26 cellular contexts compared by ENCODE assay signal in the genomic region with DNA sequence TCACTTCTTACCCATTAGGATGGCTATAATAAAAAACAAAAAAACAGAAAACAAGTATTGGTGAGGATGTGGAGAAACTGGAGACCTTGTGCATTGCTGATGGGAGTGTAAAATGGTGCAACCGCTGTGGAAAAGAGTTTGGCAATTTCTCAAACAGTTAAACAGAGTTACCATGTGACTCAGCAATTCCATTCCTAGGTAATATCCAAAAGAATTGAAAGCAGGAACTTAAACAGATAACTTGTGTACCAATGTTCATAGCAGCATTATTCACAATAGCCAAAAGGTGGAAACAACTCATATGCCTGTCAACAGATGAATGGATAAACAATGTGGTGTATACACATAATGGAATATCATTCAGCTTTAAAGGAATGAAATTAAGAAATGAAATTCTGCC. TPM values are rescaled to one million over a fixed set of nuclear protein-coding genes. Genes with fewer than 3 reads are reported as not detected.
DNase-seq lines count a peak whose midpoint lies in the region; ATAC-seq and TF ChIP-seq lines count a peak whose summit lies in the region.
"Had no signal": no experiment of that assay in that cellular context is flagged by ENCODE, and none has a peak within 500 bp of the region (broad histone marks: within the 10 kb centered on the region; RNA-seq: fewer than 3 reads in every experiment).

No MANE protein-coding gene starts in this region.

- no peak overlapping the region for H3K4me3 Mint-ChIP-seq in activated CD4-positive, alpha-beta T cell treated with anti-CD3 and anti-CD28 coated beads, Interleukin-2, amount 10 ng/mL, durations not matched to agents 7 days and 5 days
- H3K4me3 Mint-ChIP-seq in T-helper 17 cell: no peak overlapping the region
- H3K4me3 Mint-ChIP-seq in chondrocyte (ENCODE audit: unreplicated experiment): no peak overlapping the region
- H3K4me3 Mint-ChIP-seq: activated CD8-positive, alpha-beta T cell treated with anti-CD3 and anti-CD28 coated beads for 36 hours; activated T-cell treated with anti-CD3 and anti-CD28 coated beads, Interleukin-2, amount 50 U/mL, for 24 hours; H9; IgD-negative memory B cell; naive B cell; stimulated activated naive CD8-positive, alpha-beta T cell treated with anti-CD3 and anti-CD28 coated beads, Interleukin-15, Interleukin-2, amounts not matched to agents 100 ng/mL and 50 ng/mL, for 24 hours had no signal

- H3K9me3 ChIP-seq in T-helper 17 cell (ENCODE audit: control insufficient read depth, low read length, poor library complexity, severe bottlenecking) (no peaks in the 10 kb centered on the region), neutrophil (no peaks in the 10 kb centered on the region), esophagus muscularis mucosa (no peaks in the 10 kb centered on the region)
- H3K9me3 ChIP-seq: colonic mucosa, lower lobe of right lung had no signal

- no peak for TF ChIP-seq EP300 in esophagus muscularis mucosa (IDR thresholded peaks at IDR 0.05)

- peak overlapping the region; percentile 63 for H3K27ac Mint-ChIP-seq in activated CD4-positive, alpha-beta T cell treated with anti-CD3 and anti-CD28 coated beads, Interleukin-2, amount 10 ng/mL, durations not matched to agents 7 days and 5 days
- H3K27ac Mint-ChIP-seq in T-helper 17 cell: peak overlapping the region; percentile 16
- no peak overlapping the region for H3K27ac Mint-ChIP-seq in chondrocyte (ENCODE audit: unreplicated experiment)
- H3K27ac Mint-ChIP-seq: activated CD8-positive, alpha-beta T cell treated with anti-CD3 and anti-CD28 coated beads for 36 hours; H9; IgD-negative memory B cell; stimulated activated naive CD8-positive, alpha-beta T cell treated with anti-CD3 and anti-CD28 coated beads, Interleukin-15, Interleukin-2, amounts not matched to agents 100 ng/mL and 50 ng/mL, for 24 hours had no signal

- H3K27me3 Mint-ChIP-seq in activated CD4-positive, alpha-beta T cell treated with anti-CD3 and anti-CD28 coated beads, Interleukin-2, amount 10 ng/mL, durations not matched to agents 7 days and 5 days: no peaks in the 10 kb centered on the region
- no peaks in the 10 kb centered on the region for H3K27me3 Mint-ChIP-seq in T-helper 17 cell
- no peaks in the 10 kb centered on the region for H3K27me3 Mint-ChIP-seq in chondrocyte (ENCODE audit: low read depth)
- H3K27me3 Mint-ChIP-seq: activated CD8-positive, alpha-beta T cell treated with anti-CD3 and anti-CD28 coated beads for 36 hours; activated T-cell treated with anti-CD3 and anti-CD28 coated beads, Interleukin-2, amount 50 U/mL, for 24 hours; IgD-negative memory B cell; naive B cell; stimulated activated naive CD8-positive, alpha-beta T cell treated with anti-CD3 and anti-CD28 coated beads, Interleukin-15, Interleukin-2, amounts not matched to agents 100 ng/mL and 50 ng/mL, for 24 hours had no signal

- H3K4me1 ChIP-seq in neutrophil (ENCODE audit: control insufficient read depth in 1 of 2, insufficient read depth in 1 of 2, low read depth in 1 of 2, low read length in 1 of 2) (peaks cover 6 to 7% of the 10 kb centered on the region in 2 experiments), esophagus muscularis mucosa (no peaks in the 10 kb centered on the region)
- H3K4me1 ChIP-seq: colonic mucosa, lower lobe of right lung had no signal

- TF ChIP-seq CTCF in fibroblast of mammary gland (conservative IDR thresholded peaks at IDR 0.05; ENCODE audit: control insufficient read depth, insufficient read depth, low read depth, low read length) (no peak), neutrophil (IDR thresholded peaks at IDR 0.05) (no peak), chondrocyte (IDR thresholded peaks at IDR 0.05) (no peak), esophagus muscularis mucosa (IDR thresholded peaks at IDR 0.05) (no peak)

- 77% methylated on average over 1 of the region's 1 CpG for WGBS in esophagus muscularis mucosa

- no peak for ATAC-seq in T-helper 17 cell
- ATAC-seq: activated CD8-positive, alpha-beta T cell treated with anti-CD3 and anti-CD28 coated beads for 36 hours; lower lobe of right lung had no signal

- H3K27ac ChIP-seq in neutrophil (peak overlapping the region; percentile 26), esophagus muscularis mucosa (replicated peaks in 1 of 4) (no peak overlapping the region)
- H3K27ac ChIP-seq: colonic mucosa, HL-60, lower lobe of right lung, PC-9, WERI-Rb-1 had no signal

- H3K27me3 ChIP-seq in neutrophil: no peaks in the 10 kb centered on the region
- H3K27me3 ChIP-seq in esophagus muscularis mucosa: no peaks in the 10 kb centered on the region
- H3K27me3 ChIP-seq: colonic mucosa had no signal

- H3K4me1 Mint-ChIP-seq in activated CD4-positive, alpha-beta T cell treated with anti-CD3 and anti-CD28 coated beads, Interleukin-2, amount 10 ng/mL, durations not matched to agents 7 days and 5 days: peaks cover 6% of the 10 kb centered on the region
- H3K4me1 Mint-ChIP-seq in T-helper 17 cell: peaks cover 5% of the 10 kb centered on the region
- no peaks in the 10 kb centered on the region for H3K4me1 Mint-ChIP-seq in chondrocyte (ENCODE audit: low read depth)
- H3K4me1 Mint-ChIP-seq: H9 had no signal

- CTCF ChIA-PET in activated CD4-positive, alpha-beta T cell treated with anti-CD3 and anti-CD28 coated beads, Interleukin-2, amount 10 ng/mL, durations not matched to agents 7 days and 5 days (lab: Charles Lee): no interaction called here

- H3K36me3 ChIP-seq in neutrophil: peaks cover 92% of the 10 kb centered on the region
- peaks cover 21 to 64% (median 45%) of the 10 kb centered on the region in 4 donors for H3K36me3 ChIP-seq in esophagus muscularis mucosa

- POLR2A ChIA-PET in activated CD4-positive, alpha-beta T cell treated with anti-CD3 and anti-CD28 coated beads, Interleukin-2, amount 10 ng/mL, durations not matched to agents 7 days and 5 days (lab: Charles Lee): no interaction called here

- intact Hi-C loops in esophagus muscularis mucosa (cut with DNase I): no loop called here

- DNase-seq in activated CD4-positive, alpha-beta T cell treated with anti-CD3 and anti-CD28 coated beads, Interleukin-2, amount 10 ng/mL, durations not matched to agents 7 days and 5 days: no peak
- DNase-seq in activated CD4-positive, alpha-beta T cell treated with anti-CD3 and anti-CD28 coated beads, Interleukin-2, amount 50 U/mL, for 48 hours: no peak
- DNase-seq in T-helper 17 cell: no peak
- peak; percentile 51 for DNase-seq in fibroblast of mammary gland (ENCODE audit: low read depth)
- DNase-seq in activated CD4-positive, CD25-positive, alpha-beta regulatory T cell (lab: John Stamatoyannopoulos, UW): no peak
- no peak for DNase-seq in chondrocyte (ENCODE audit: low spot score)
- DNase-seq in esophagus muscularis mucosa (ENCODE audit: extremely low spot score): no peak
- DNase-seq: 8988T; activated CD8-positive, alpha-beta T cell treated with anti-CD3 and anti-CD28 coated beads for 36 hours; activated naive CD4-positive, alpha-beta T cell treated with Interleukin-2 at 50 U/mL for 16 hours; activated T-cell treated with anti-CD3 and anti-CD28 coated beads, Interleukin-2, amount 50 U/mL, for 24 hours; anterior cingulate cortex; C1 segment of cervical spinal cord; colonic mucosa; H9; lower lobe of right lung; naive B cell; NCI-H187; NCI-H82; PC-9; posterior cingulate gyrus; WERI-Rb-1 had no signal

- TF ChIP-seq POLR2A in esophagus muscularis mucosa (IDR thresholded peaks at IDR 0.05; ENCODE audit: low read depth): no peak

- peaks cover 51% of the 10 kb centered on the region for H3K36me3 Mint-ChIP-seq in activated CD4-positive, alpha-beta T cell treated with anti-CD3 and anti-CD28 coated beads, Interleukin-2, amount 10 ng/mL, durations not matched to agents 7 days and 5 days (ENCODE audit: low read depth)
- peaks cover 3% of the 10 kb centered on the region for H3K36me3 Mint-ChIP-seq in T-helper 17 cell (ENCODE audit: low read depth)
- peaks cover 17% of the 10 kb centered on the region for H3K36me3 Mint-ChIP-seq in chondrocyte (ENCODE audit: low read depth)

- no peaks in the 10 kb centered on the region for H3K9me3 Mint-ChIP-seq in activated CD4-positive, alpha-beta T cell treated with anti-CD3 and anti-CD28 coated beads, Interleukin-2, amount 10 ng/mL, durations not matched to agents 7 days and 5 days
- H3K9me3 Mint-ChIP-seq in chondrocyte (ENCODE audit: low read depth): no peaks in the 10 kb centered on the region
- H3K9me3 Mint-ChIP-seq: activated CD8-positive, alpha-beta T cell treated with anti-CD3 and anti-CD28 coated beads for 36 hours; activated T-cell treated with anti-CD3 and anti-CD28 coated beads, Interleukin-2, amount 50 U/mL, for 24 hours; H9; IgD-negative memory B cell; naive B cell; stimulated activated naive CD8-positive, alpha-beta T cell treated with anti-CD3 and anti-CD28 coated beads, Interleukin-15, Interleukin-2, amounts not matched to agents 100 ng/mL and 50 ng/mL, for 24 hours had no signal

- H3K4me3 ChIP-seq in fibroblast of mammary gland (ENCODE audit: control insufficient read depth, low read depth, low read length): no peak overlapping the region
- no peak overlapping the region for H3K4me3 ChIP-seq in neutrophil (ENCODE audit: low read depth in 1 of 2, low read length in 1 of 2)
- H3K4me3 ChIP-seq in esophagus muscularis mucosa: no peak overlapping the region
- H3K4me3 ChIP-seq: colonic mucosa, lower lobe of right lung, PC-9 had no signal

RNA-seq across cellular contexts. Expression of gene DCP2, which starts 28.9 kb away (rescaled TPM):
- 100 to 1,000 TPM; 116 to 122 TPM for total RNA-seq in activated CD4-positive, alpha-beta T cell treated with anti-CD3 and anti-CD28 coated beads, Interleukin-2, amount 10 ng/mL, durations not matched to agents 7 days and 5 days
- total RNA-seq in T-helper 17 cell: 10 to 100 TPM; 80.0 to 83.6 TPM
- total RNA-seq in chondrocyte: 37.3 to 47.1 TPM (median 40.1 TPM) in 3 replicates
- 10 to 100 TPM; 15.7 to 26.7 (median 17.7) TPM for total RNA-seq in esophagus muscularis mucosa
